1 cellular context compared by ENCODE assay signal in genomic region chr6:20476501-20477043, GRCh38.
TF ChIP-seq lines count a peak whose summit lies in the region.

No MANE protein-coding gene starts in this region.

TF ChIP-seq in HepG2, 621 proteins besides CTCF, POLR2A, EP300 and RAD21:
- TF ChIP-seq SOX5 (CRISPR knock-in tag; IDR thresholded peaks at IDR 0.05; ENCODE audit: borderline replicate concordance) (no peak), ZNF567 (CRISPR knock-in tag; IDR thresholded peaks at IDR 0.05; ENCODE audit: borderline replicate concordance) (no peak), ZNF160 (CRISPR knock-in tag; IDR thresholded peaks at IDR 0.05) (no peak), ZFP36L1 (CRISPR knock-in tag; IDR thresholded peaks at IDR 0.05) (no peak), ZNF224 (CRISPR knock-in tag; IDR thresholded peaks at IDR 0.05) (no peak)
- TF ChIP-seq, protein P1, sequence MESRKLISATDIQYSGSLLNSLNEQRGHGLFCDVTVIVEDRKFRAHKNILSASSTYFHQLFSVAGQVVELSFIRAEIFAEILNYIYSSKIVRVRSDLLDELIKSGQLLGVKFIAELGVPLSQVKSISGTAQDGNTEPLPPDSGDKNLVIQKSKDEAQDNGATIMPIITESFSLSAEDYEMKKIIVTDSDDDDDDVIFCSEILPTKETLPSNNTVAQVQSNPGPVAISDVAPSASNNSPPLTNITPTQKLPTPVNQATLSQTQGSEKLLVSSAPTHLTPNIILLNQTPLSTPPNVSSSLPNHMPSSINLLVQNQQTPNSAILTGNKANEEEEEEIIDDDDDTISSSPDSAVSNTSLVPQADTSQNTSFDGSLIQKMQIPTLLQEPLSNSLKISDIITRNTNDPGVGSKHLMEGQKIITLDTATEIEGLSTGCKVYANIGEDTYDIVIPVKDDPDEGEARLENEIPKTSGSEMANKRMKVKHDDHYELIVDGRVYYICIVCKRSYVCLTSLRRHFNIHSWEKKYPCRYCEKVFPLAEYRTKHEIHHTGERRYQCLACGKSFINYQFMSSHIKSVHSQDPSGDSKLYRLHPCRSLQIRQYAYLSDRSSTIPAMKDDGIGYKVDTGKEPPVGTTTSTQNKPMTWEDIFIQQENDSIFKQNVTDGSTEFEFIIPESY (CRISPR knock-in tag; IDR thresholded peaks at IDR 0.05) = 0 out of 2 replicates have a peak, but pooled peaks have one; percentile 38
